24 cellular contexts compared by ENCODE assay signal in the genomic region with DNA sequence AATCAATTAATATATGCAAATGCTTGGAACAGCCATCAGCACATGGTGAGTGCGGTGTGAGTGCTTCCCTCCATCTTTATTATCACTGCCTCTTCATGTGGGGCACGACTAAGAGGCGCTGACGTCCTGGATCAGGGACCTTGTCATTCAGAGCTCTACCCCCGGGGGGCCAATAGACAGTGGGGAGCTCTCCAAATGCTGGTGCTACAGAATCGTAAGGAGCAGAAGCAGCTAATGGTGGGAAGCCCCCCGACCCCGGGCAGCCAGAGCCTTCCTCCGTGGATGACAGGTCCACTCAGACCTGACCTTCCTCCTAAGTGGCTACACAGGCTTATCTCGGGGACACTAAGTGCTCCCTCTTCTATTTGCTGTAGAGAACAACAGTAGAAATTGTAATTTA.
"Had no signal": no experiment of that assay in that cellular context is flagged by ENCODE, and none has a peak within 500 bp of the region (broad histone marks: within the 10 kb centered on the region; RNA-seq: fewer than 3 reads in every experiment).

No MANE protein-coding gene starts in this region.

- DNase-seq: colonic mucosa; cortex of kidney; dermis blood vessel endothelial cell; dorsolateral prefrontal cortex; effector CD4-positive, alpha-beta T cell; effector CD8-positive, alpha-beta T cell; effector memory CD4-positive, alpha-beta T cell; effector memory CD8-positive, alpha-beta T cell; endodermal cell; erythroblast; esophagus squamous epithelium; foreskin fibroblast; gastrocnemius medialis; glutamatergic neuron; head of caudate nucleus; heart left ventricle; heart right ventricle had no signal

- H3K4me3 ChIP-seq: colonic mucosa, coronary artery, dorsolateral prefrontal cortex, esophagus muscularis mucosa, esophagus squamous epithelium, gastrocnemius medialis, gastroesophageal sphincter, heart left ventricle, heart right ventricle, hepatocyte had no signal

- H2AFZ ChIP-seq: hepatocyte had no signal

- H3K27ac ChIP-seq: colonic mucosa, coronary artery, dorsolateral prefrontal cortex, epithelial cell of prostate, esophagus muscularis mucosa, esophagus squamous epithelium, foreskin keratinocyte, gastrocnemius medialis, gastroesophageal sphincter, heart left ventricle, heart right ventricle, hepatocyte had no signal

- H3K36me3 ChIP-seq: colonic mucosa, esophagus muscularis mucosa, esophagus squamous epithelium, gastrocnemius medialis, gastroesophageal sphincter, heart left ventricle, heart right ventricle had no signal

- H3K4me1 ChIP-seq: colonic mucosa, foreskin keratinocyte, gastrocnemius medialis had no signal

- H3K27me3 ChIP-seq: colonic mucosa, gastrocnemius medialis, hepatocyte had no signal

- H3K4me2 ChIP-seq: hepatocyte had no signal

- ATAC-seq: effector memory CD8-positive, alpha-beta T cell; esophagus mucosa; foreskin keratinocyte; gastrocnemius medialis; gastroesophageal sphincter; heart left ventricle; heart right ventricle had no signal

- H3K79me2 ChIP-seq: hepatocyte had no signal

- H3K9me3 ChIP-seq: colonic mucosa, esophagus squamous epithelium, gastrocnemius medialis had no signal
